35 cellular contexts compared by ENCODE assay signal in genomic region chr9:118583414-118583813, GRCh38.
"Had no signal": no experiment of that assay in that cellular context is flagged by ENCODE, and none has a peak within 500 bp of the region (broad histone marks: within the 10 kb centered on the region; RNA-seq: fewer than 3 reads in every experiment).

No MANE protein-coding gene starts in this region.

- DNase-seq: MG63, MM.1S, MV-4-11, NCI-H1048, NCI-H1092, NCI-H1092 treated with DMSO at 0.1 percent for 48 hours, NCI-H1105, NCI-H1105 treated with DMSO at 0.1 percent for 48 hours, NCI-H1417, NCI-H1417 treated with DMSO at 0.1 percent for 48 hours, NCI-H1436, NCI-H1436 treated with DMSO at 0.1 percent for 48 hours, NCI-H146, NCI-H1694, NCI-H1694 treated with DMSO at 0.1 percent for 48 hours, NCI-H187, NCI-H187 treated with DMSO at 0.1 percent for 48 hours, NCI-H1930, NCI-H2029, NCI-H2029 treated with DMSO at 0.1 percent for 48 hours, NCI-H2081, NCI-H2081 treated with DMSO at 0.1 percent for 48 hours, NCI-H2107, NCI-H2171, NCI-H2171 treated with DMSO at 0.1 percent for 48 hours, NCI-H2227 treated with DMSO at 0.1 percent for 48 hours, NCI-H226, NCI-H345, NCI-H446, NCI-H446 treated with DMSO at 0.1 percent for 48 hours, NCI-H510A, NCI-H510A treated with DMSO at 0.1 percent for 48 hours, NCI-H524, NCI-H524 treated with DMSO at 0.1 percent for 48 hours, NCI-H526 had no signal

- H3K36me3 ChIP-seq: MG63 had no signal

- H3K27me3 ChIP-seq: MG63 had no signal

- H3K9me3 ChIP-seq: MG63 had no signal

- H3K4me3 ChIP-seq: MG63 had no signal
